ENCODE assay signal across 11 cellular contexts in genomic region chr3:141894524-141895176, GRCh38. TPM values are rescaled to one million over a fixed set of nuclear protein-coding genes. Genes with fewer than 3 reads are reported as not detected.
DNase-seq lines count a peak whose midpoint lies in the region; ATAC-seq lines count a peak whose summit lies in the region.
"Had no signal": no experiment of that assay in that cellular context is flagged by ENCODE, and none has a peak within 500 bp of the region (broad histone marks: within the 10 kb centered on the region; RNA-seq: fewer than 3 reads in every experiment).

No MANE protein-coding gene starts in this region.

- H3K36me3 ChIP-seq in HAP-1 (replicated peaks) = 0 out of 2 replicates have a peak, but pooled peaks cover 4% of the 10 kb centered on the region

- peaks cover 8% of the 10 kb centered on the region for H3K36me3 Mint-ChIP-seq in natural killer cell treated with Interleukin-12 subunit alpha and Interleukin-12 subunit beta and Interleukin-15 and Interleukin-18, amount 100 ng/mL, for 72 hours

- ATAC-seq in natural killer cell treated with Interleukin-12 subunit alpha and Interleukin-12 subunit beta and Interleukin-15 and Interleukin-18, amount 100 ng/mL, for 72 hours = no peak
- ATAC-seq in GM21381 (IDR thresholded peaks at IDR 0.05; ENCODE audit: unreplicated experiment) = no peak
- ATAC-seq: left ventricle myocardium superior had no signal

- no peaks in the 10 kb centered on the region for H3K27me3 ChIP-seq in HAP-1 (ENCODE audit: low read depth)

- no peaks in the 10 kb centered on the region for H3K27me3 Mint-ChIP-seq in natural killer cell treated with Interleukin-12 subunit alpha and Interleukin-12 subunit beta and Interleukin-15 and Interleukin-18, amount 100 ng/mL, for 72 hours
- H3K27me3 Mint-ChIP-seq: activated naive CD8-positive, alpha-beta T cell had no signal

- H3K4me3 Mint-ChIP-seq in natural killer cell treated with Interleukin-12 subunit alpha and Interleukin-12 subunit beta and Interleukin-15 and Interleukin-18, amount 100 ng/mL, for 72 hours = no peak overlapping the region
- H3K4me3 Mint-ChIP-seq: activated naive CD8-positive, alpha-beta T cell had no signal

- no peak overlapping the region for H3K27ac Mint-ChIP-seq in natural killer cell treated with Interleukin-12 subunit alpha and Interleukin-12 subunit beta and Interleukin-15 and Interleukin-18, amount 100 ng/mL, for 72 hours
- H3K27ac Mint-ChIP-seq: activated naive CD8-positive, alpha-beta T cell had no signal

- H3K4me1 Mint-ChIP-seq in natural killer cell treated with Interleukin-12 subunit alpha and Interleukin-12 subunit beta and Interleukin-15 and Interleukin-18, amount 100 ng/mL, for 72 hours (ENCODE audit: low read depth in 2 of 2) = peaks cover 18 to 32% of the 10 kb centered on the region in 2 donors

- H3K4me1 ChIP-seq in HAP-1 = peaks cover 5% of the 10 kb centered on the region

- in situ Hi-C loops in HAP-1 (cut with MboI; ENCODE audit: low sequenced_read_pairs) = no loop called here

- no peaks in the 10 kb centered on the region for H3K9me3 ChIP-seq in HAP-1

- DNase-seq in HAP-1 (ENCODE audit: low spot score in 2 of 2) = peak; percentile 20 to 59
- DNase-seq in RPMI7951 (ENCODE audit: low read depth) = peak; percentile 62
- peak; percentile 82 for DNase-seq in fibroblast of gingiva (ENCODE audit: low read depth)
- peak; percentile 63 for DNase-seq in stromal cell of bone marrow (ENCODE audit: low read depth)
- DNase-seq in NCI-H2196 (lab: John Stamatoyannopoulos, UW; ENCODE audit: unreplicated experiment) = no peak
- no peak for DNase-seq in natural killer cell treated with Interleukin-12 subunit alpha and Interleukin-12 subunit beta and Interleukin-15 and Interleukin-18, amount 100 ng/mL, for 72 hours (ENCODE audit: low spot score)
- DNase-seq: activated CD4-positive, alpha-beta T cell treated with anti-CD3 and anti-CD28 coated beads for 4 hours; left ventricle myocardium superior; NCI-H1417 treated with DMSO at 0.1 percent for 48 hours had no signal

- no peak overlapping the region for H3K4me3 ChIP-seq in HAP-1

- no peaks in the 10 kb centered on the region for H3K9me3 Mint-ChIP-seq in natural killer cell treated with Interleukin-12 subunit alpha and Interleukin-12 subunit beta and Interleukin-15 and Interleukin-18, amount 100 ng/mL, for 72 hours

RNA-seq across cellular contexts. Expression of gene ATP1B3, which starts 18.2 kb away (rescaled TPM):
- total RNA-seq in RPMI7951 (2014; rRNA removed; shearing (Covaris generic)) = 85.4 and 125 TPM in 2 replicates
- total RNA-seq in natural killer cell treated with Interleukin-12 subunit alpha and Interleukin-12 subunit beta and Interleukin-15 and Interleukin-18, amount 100 ng/mL, for 72 hours = 100 to 1,000 TPM; 135 to 166 TPM

Comparison
In these comparisons a context has a peak if more than half of its experiments do, and no peak if none do; other contexts are left out.
1. DNase-seq: peak in HAP-1 (2 of 2), RPMI7951 (single experiment), fibroblast of gingiva (single experiment) and stromal cell of bone marrow (single experiment); none in NCI-H2196 (single experiment) and natural killer cell treated with Interleukin-12 subunit alpha and Interleukin-12 subunit beta and Interleukin-15 and Interleukin-18, amount 100 ng/mL, for 72 hours (single experiment).